ENCODE assay signal across 26 cellular contexts in the genomic region with DNA sequence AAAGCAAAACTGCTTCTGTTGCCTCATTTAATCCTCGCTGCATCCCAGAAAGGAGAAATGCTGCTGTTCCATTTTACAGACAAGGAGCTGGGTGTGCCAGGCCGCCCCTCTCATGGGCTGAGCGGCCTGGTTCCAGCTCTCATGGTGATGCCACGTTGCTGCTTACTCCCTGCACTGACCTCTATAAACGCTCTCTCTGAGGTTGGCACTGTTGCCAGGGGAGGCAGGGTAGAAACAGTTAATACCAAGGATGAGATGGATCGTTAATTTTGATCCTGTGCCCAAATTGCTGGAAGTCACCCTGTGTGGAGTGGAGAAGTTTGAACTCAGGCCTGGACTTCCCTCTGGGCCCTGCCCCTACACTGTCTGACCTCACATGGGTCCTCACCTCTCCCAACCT. TPM values are rescaled to one million over a fixed set of nuclear protein-coding genes. Genes with fewer than 3 reads are reported as not detected.
"Had no signal": no experiment of that assay in that cellular context is flagged by ENCODE, and none has a peak within 500 bp of the region (broad histone marks: within the 10 kb centered on the region; RNA-seq: fewer than 3 reads in every experiment).

No MANE protein-coding gene starts in this region.

- FAIRE-seq: small intestine, TTC549 had no signal

- H3K4me3 ChIP-seq: cardiac muscle cell, lung, psoas muscle, right lobe of liver, suprapubic skin, transverse colon, vagina had no signal

- DNase-seq: activated CD4-positive, alpha-beta memory T cell treated with anti-CD3 and anti-CD28 coated beads for 36 hours; activated CD4-positive, alpha-beta T cell treated with anti-CD3 and anti-CD28 coated beads for 36 hours; activated gamma-delta T cell treated with Interleukin-2 at 50 U/mL for 16 hours; activated T-cell treated with anti-CD3 and anti-CD28 coated beads for 4 hours; dermis blood vessel endothelial cell; effector memory CD8-positive, alpha-beta T cell; foreskin fibroblast; glutamatergic neuron; left cardiac atrium; midbrain; psoas muscle; stimulated activated CD4-positive, alpha-beta T cell treated with anti-CD3 and anti-CD28 coated beads, Interleukin-15, amount 100 ng/mL, for 24 hours; stimulated activated CD4-positive, alpha-beta T cell treated with anti-CD3 and anti-CD28 coated beads, Interleukin-2, amount 100 ng/mL, for 48 hours; stimulated activated naive CD8-positive, alpha-beta T cell treated with anti-CD3 and anti-CD28 coated beads, Interleukin-15, amount 100 ng/mL, for 72 hours; transverse colon had no signal

- H3K27ac Mint-ChIP-seq: activated CD4-positive, alpha-beta memory T cell treated with anti-CD3 and anti-CD28 coated beads for 36 hours; activated CD4-positive, alpha-beta T cell treated with anti-CD3 and anti-CD28 coated beads for 36 hours; activated naive CD8-positive, alpha-beta T cell; activated T-helper 1 cell treated with anti-CD3 and anti-CD28 coated beads, Interleukin-12 subunit alpha, Interleukin-12 subunit beta, Interleukin-2, Interleukin-4 antibody, amounts not matched to agents 30 ng/mL and 10 ng/mL and 1 ng/mL, durations not matched to agents 14 hours and 24 hours and 36 hours; effector memory CD8-positive, alpha-beta T cell; T-helper 2 cell treated with Interferon-gamma antibody and Interleukin-4, amounts not matched to agents 5 μg/mL and 100 μg/mL, for 36 hours; WTC11 had no signal

- H3K36me3 ChIP-seq: transverse colon had no signal

- H3K27ac ChIP-seq: cardiac muscle cell, psoas muscle, right lobe of liver, suprapubic skin, transverse colon, vagina had no signal

- H3K9me3 ChIP-seq: psoas muscle, right lobe of liver, suprapubic skin, transverse colon, vagina had no signal

- H3K4me3 Mint-ChIP-seq: activated CD4-positive, alpha-beta memory T cell treated with anti-CD3 and anti-CD28 coated beads for 36 hours; activated CD4-positive, alpha-beta T cell treated with anti-CD3 and anti-CD28 coated beads for 36 hours; activated naive CD8-positive, alpha-beta T cell; activated T-helper 1 cell treated with anti-CD3 and anti-CD28 coated beads, Interleukin-12 subunit alpha, Interleukin-12 subunit beta, Interleukin-2, Interleukin-4 antibody, amounts not matched to agents 30 ng/mL and 10 ng/mL and 1 ng/mL, durations not matched to agents 14 hours and 24 hours and 36 hours; effector memory CD8-positive, alpha-beta T cell; stimulated activated naive CD8-positive, alpha-beta T cell treated with anti-CD3 and anti-CD28 coated beads, Interleukin-15, amount 100 ng/mL, for 72 hours; T-helper 2 cell treated with Interferon-gamma antibody and Interleukin-4, amounts not matched to agents 5 μg/mL and 100 μg/mL, for 36 hours; WTC11 had no signal

- H3K4me1 Mint-ChIP-seq: activated CD4-positive, alpha-beta T cell treated with anti-CD3 and anti-CD28 coated beads for 36 hours; stimulated activated naive CD8-positive, alpha-beta T cell treated with anti-CD3 and anti-CD28 coated beads, Interleukin-15, amount 100 ng/mL, for 72 hours had no signal

- H3K36me3 Mint-ChIP-seq: activated CD4-positive, alpha-beta memory T cell treated with anti-CD3 and anti-CD28 coated beads for 36 hours; activated naive CD8-positive, alpha-beta T cell had no signal

- ATAC-seq: activated CD4-positive, alpha-beta T cell treated with anti-CD3 and anti-CD28 coated beads for 36 hours; effector memory CD8-positive, alpha-beta T cell; left cardiac atrium; psoas muscle; stimulated activated naive CD8-positive, alpha-beta T cell treated with anti-CD3 and anti-CD28 coated beads, Interleukin-15, amount 100 ng/mL, for 72 hours; WTC11 had no signal

- H3K27me3 ChIP-seq: cardiac muscle cell, right lobe of liver, suprapubic skin, transverse colon, vagina had no signal

- H3K9me3 Mint-ChIP-seq: activated CD4-positive, alpha-beta memory T cell treated with anti-CD3 and anti-CD28 coated beads for 36 hours; activated T-helper 1 cell treated with anti-CD3 and anti-CD28 coated beads, Interleukin-12 subunit alpha, Interleukin-12 subunit beta, Interleukin-2, Interleukin-4 antibody, amounts not matched to agents 30 ng/mL and 10 ng/mL and 1 ng/mL, durations not matched to agents 14 hours and 24 hours and 36 hours; effector memory CD8-positive, alpha-beta T cell; stimulated activated naive CD8-positive, alpha-beta T cell treated with anti-CD3 and anti-CD28 coated beads, Interleukin-15, amount 100 ng/mL, for 72 hours; T-helper 2 cell treated with Interferon-gamma antibody and Interleukin-4, amounts not matched to agents 5 μg/mL and 100 μg/mL, for 36 hours; WTC11 had no signal

- H3K27me3 Mint-ChIP-seq: activated CD4-positive, alpha-beta memory T cell treated with anti-CD3 and anti-CD28 coated beads for 36 hours; activated CD4-positive, alpha-beta T cell treated with anti-CD3 and anti-CD28 coated beads for 36 hours; activated naive CD8-positive, alpha-beta T cell had no signal

- H3K4me1 ChIP-seq: psoas muscle, suprapubic skin, vagina had no signal

RNA-seq across cellular contexts. Expression of a gene that starts 25.6 kb away (rescaled TPM):
- total RNA-seq: activated CD4-positive, alpha-beta memory T cell treated with anti-CD3 and anti-CD28 coated beads for 36 hours; activated T-helper 1 cell treated with anti-CD3 and anti-CD28 coated beads, Interleukin-12 subunit alpha, Interleukin-12 subunit beta, Interleukin-2, Interleukin-4 antibody, amounts not matched to agents 30 ng/mL and 10 ng/mL and 1 ng/mL, durations not matched to agents 14 hours and 24 hours and 36 hours had no signal
